8 cellular contexts compared by ENCODE assay signal in genomic region chr15:76139368-76140068, GRCh38.
DNase-seq lines count a peak whose midpoint lies in the region; ATAC-seq and TF ChIP-seq lines count a peak whose summit lies in the region.

No MANE protein-coding gene starts in this region.

- H3K4me2 ChIP-seq in osteoblast (ENCODE audit: insufficient read depth, low read length), result peak overlapping the region; percentile 60

- peak; percentile 94 for TF ChIP-seq CTCF in GM12873 (IDR thresholded peaks at IDR 0.05; ENCODE audit: insufficient read depth, low read depth, low read length, missing control alignments)
- TF ChIP-seq CTCF in RWPE2 (IDR thresholded peaks at IDR 0.05; ENCODE audit: poor library complexity, severe bottlenecking), result peak; percentile 99
- peak; percentile 93 for TF ChIP-seq CTCF in osteoblast (IDR thresholded peaks at IDR 0.05; ENCODE audit: extremely low read depth, low read depth, low read length)
- peak; percentile 77 to 90 for TF ChIP-seq CTCF in tibial artery (IDR thresholded peaks at IDR 0.05)

- ATAC-seq in RWPE2 (ENCODE audit: low read depth), result peak; percentile 80

- peak; percentile 48 for DNase-seq in 8988T
- peak; percentile 83 for DNase-seq in HuH-7.5 (ENCODE audit: low spot score)
- DNase-seq in RWPE2 (ENCODE audit: low spot score), result no peak
- DNase-seq in activated effector memory CD4-positive, alpha-beta T cell treated with Interleukin-2 at 50 U/mL for 16 hours, result peak; percentile 44
- DNase-seq in globus pallidus (ENCODE audit: low spot score), result peak; percentile 28
- peak; percentile 95 for DNase-seq in osteoblast (ENCODE audit: insufficient read length, low spot score, missing footprints)
- peak in 1 of 2 donors; percentile 75 for DNase-seq in tibial artery

- no peaks in the 10 kb centered on the region for H3K27me3 ChIP-seq in RWPE2 (ENCODE audit: insufficient read depth, poor library complexity, severe bottlenecking)
- peaks cover 19% of the 10 kb centered on the region for H3K27me3 ChIP-seq in osteoblast (ENCODE audit: insufficient read depth, low read length)
- H3K27me3 ChIP-seq in tibial artery, result peaks cover 0 to 20% of the 10 kb centered on the region in 2 donors

- H3K9me3 ChIP-seq in RWPE2 (ENCODE audit: severe bottlenecking) (no peaks in the 10 kb centered on the region), osteoblast (ENCODE audit: low read depth, low read length) (no peaks in the 10 kb centered on the region), tibial artery (no peaks in the 10 kb centered on the region)

- H3K27ac ChIP-seq in RWPE2 (ENCODE audit: poor library complexity, severe bottlenecking) (no peak overlapping the region), osteoblast (ENCODE audit: low read depth, low read length) (no peak overlapping the region), tibial artery (no peak overlapping the region)

- no peaks in the 10 kb centered on the region for H3K79me2 ChIP-seq in osteoblast (ENCODE audit: insufficient read depth, low read length)

- H3K4me1 ChIP-seq in RWPE2 (ENCODE audit: insufficient read depth, poor library complexity, severe bottlenecking), result peaks cover 10% of the 10 kb centered on the region
- H3K4me1 ChIP-seq in osteoblast (ENCODE audit: insufficient read depth, low read length), result peaks cover 5% of the 10 kb centered on the region
- H3K4me1 ChIP-seq in tibial artery, result peaks cover 0 to 11% (median 7%) of the 10 kb centered on the region in 4 donors

- no peak overlapping the region for H3K4me3 ChIP-seq in RWPE2 (ENCODE audit: severe bottlenecking)
- peak overlapping the region; percentile 45 for H3K4me3 ChIP-seq in osteoblast (ENCODE audit: insufficient read depth, low read length)
- H3K4me3 ChIP-seq in tibial artery, result no peak overlapping the region

- H4K20me1 ChIP-seq in osteoblast (ENCODE audit: insufficient read depth, low read length), result no peaks in the 10 kb centered on the region

- peak overlapping the region; percentile 84 for H2AFZ ChIP-seq in osteoblast (ENCODE audit: low read length)

- intact Hi-C loops in tibial artery (cut with DNase I; ENCODE audit: low total_unique reads), result no loop called here

- no peaks in the 10 kb centered on the region for H3K36me3 ChIP-seq in RWPE2 (ENCODE audit: low read depth)
- H3K36me3 ChIP-seq in osteoblast (ENCODE audit: insufficient read depth, low read length), result no peaks in the 10 kb centered on the region
- no peaks in the 10 kb centered on the region for H3K36me3 ChIP-seq in tibial artery
